10 cellular contexts compared by ENCODE assay signal in the genomic region with DNA sequence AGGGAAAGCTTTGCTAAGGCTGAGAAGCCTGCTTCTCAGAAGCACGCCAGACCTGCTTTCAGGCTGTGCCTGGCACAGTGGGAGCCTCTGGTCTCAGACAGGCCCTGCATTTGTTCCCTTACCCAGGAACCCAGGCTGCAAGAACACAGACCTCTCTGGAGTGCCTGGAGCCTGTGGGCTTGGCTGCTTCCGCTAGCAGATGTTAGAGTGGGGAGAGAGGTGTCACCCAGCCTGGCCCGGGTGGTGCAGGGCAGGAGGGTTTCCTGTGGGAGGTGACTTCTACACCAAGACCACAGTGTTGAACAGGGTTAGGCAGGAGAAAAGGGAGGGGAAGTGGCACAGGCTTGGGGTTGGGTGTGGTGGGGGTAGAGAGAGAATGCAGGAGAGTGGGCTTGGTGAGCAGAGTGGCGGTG. TPM values are rescaled to one million over a fixed set of nuclear protein-coding genes. Genes with fewer than 3 reads are reported as not detected.
A peak's percentile ranks its signal among the peaks of the same experiment; 100 is the strongest.
DNase-seq lines count a peak whose midpoint lies in the region; ATAC-seq and TF ChIP-seq lines count a peak whose summit lies in the region.
"Had no signal": no experiment of that assay in that cellular context is flagged by ENCODE, and none has a peak within 500 bp of the region (broad histone marks: within the 10 kb centered on the region; RNA-seq: fewer than 3 reads in every experiment).

No MANE protein-coding gene starts in this region.

- no peak for TF ChIP-seq CTCF in WERI-Rb-1 (IDR thresholded peaks at IDR 0.05; ENCODE audit: low read depth, low read length)

- no peaks in the 10 kb centered on the region for H3K9me3 ChIP-seq in WERI-Rb-1 (ENCODE audit: severe bottlenecking)

- no peak overlapping the region for H3K4me3 ChIP-seq in WERI-Rb-1 (ENCODE audit: low read depth, low read length)
- H3K4me3 ChIP-seq: dorsolateral prefrontal cortex had no signal

- H3K27ac ChIP-seq in WERI-Rb-1 = no peak overlapping the region
- H3K27ac ChIP-seq: dorsolateral prefrontal cortex had no signal

- H3K36me3 ChIP-seq in WERI-Rb-1 = no peaks in the 10 kb centered on the region

- peak overlapping the region; percentile 72 to 96 for H3K27ac Mint-ChIP-seq in activated naive CD4-positive, alpha-beta T cell treated with anti-CD3 and anti-CD28 coated beads, Interleukin-2, amount 50 U/mL, for 72 hours

- peak; percentile 85 for ATAC-seq in GM19452 (IDR thresholded peaks at IDR 0.05; ENCODE audit: unreplicated experiment)
- ATAC-seq in activated naive CD4-positive, alpha-beta T cell treated with anti-CD3 and anti-CD28 coated beads, Interleukin-2, amount 50 U/mL, for 72 hours = peak; percentile 47 to 59

- H3K27me3 ChIP-seq in WERI-Rb-1 (ENCODE audit: insufficient read depth, low read depth, severe bottlenecking) = no peaks in the 10 kb centered on the region
- H3K27me3 ChIP-seq: dorsolateral prefrontal cortex had no signal

- DNase-seq in T-helper 2 cell (peak in 4 of 5 experiments; percentile 24 to 96 (median 62)), glomerular visceral epithelial cell (ENCODE audit: extremely low spot score) (no peak), SW 1271 (lab: John Stamatoyannopoulos, UW) (no peak), NCI-H2227 treated with DMSO at 0.1 percent for 48 hours (lab: John Stamatoyannopoulos, UW) (no peak), WERI-Rb-1 (no peak)
- DNase-seq in activated naive CD4-positive, alpha-beta T cell treated with anti-CD3 and anti-CD28 coated beads, Interleukin-2, amount 50 U/mL, for 72 hours (ENCODE audit: low spot score in 2 of 2) = peak; percentile 65 to 74
- peak; percentile 41 to 43 for DNase-seq in stimulated activated CD4-positive, alpha-beta T cell treated with anti-CD3 and anti-CD28 coated beads, Interleukin-4, amount 100 ng/mL, for 4 hours
- DNase-seq: NCI-H526 had no signal

- H3K36me3 Mint-ChIP-seq in activated naive CD4-positive, alpha-beta T cell treated with anti-CD3 and anti-CD28 coated beads, Interleukin-2, amount 50 U/mL, for 72 hours = peaks cover 5 to 22% of the 10 kb centered on the region in 2 donors

- H3K9me3 Mint-ChIP-seq in activated naive CD4-positive, alpha-beta T cell treated with anti-CD3 and anti-CD28 coated beads, Interleukin-2, amount 50 U/mL, for 72 hours = peaks cover 16 to 23% of the 10 kb centered on the region in 2 donors

RNA-seq across cellular contexts. Expression of a gene that starts 35.8 kb away (rescaled TPM):
- 1 to 10 TPM; 4.3 to 8.2 TPM for total RNA-seq in activated naive CD4-positive, alpha-beta T cell treated with anti-CD3 and anti-CD28 coated beads, Interleukin-2, amount 50 U/mL, for 72 hours

RNA-seq across cellular contexts. Expression of a gene that starts 50.2 kb away (rescaled TPM):
- total RNA-seq in activated naive CD4-positive, alpha-beta T cell treated with anti-CD3 and anti-CD28 coated beads, Interleukin-2, amount 50 U/mL, for 72 hours = 1 to 10 TPM; 2.6 to 5.3 TPM

RNA-seq across cellular contexts. Expression of a gene that starts 56.2 kb away (rescaled TPM):
- total RNA-seq in activated naive CD4-positive, alpha-beta T cell treated with anti-CD3 and anti-CD28 coated beads, Interleukin-2, amount 50 U/mL, for 72 hours = 10 to 100 TPM in 1 of 2 donors, 1 to 10 TPM in 1; 5.4 to 13.9 TPM

Comparison
In these comparisons a context has a peak if more than half of its experiments do, and no peak if none do; other contexts are left out.
1. DNase-seq: peak in T-helper 2 cell (4 of 5), activated naive CD4-positive, alpha-beta T cell treated with anti-CD3 and anti-CD28 coated beads, Interleukin-2, amount 50 U/mL, for 72 hours (2 of 2) and stimulated activated CD4-positive, alpha-beta T cell treated with anti-CD3 and anti-CD28 coated beads, Interleukin-4, amount 100 ng/mL, for 4 hours (2 of 2); none in glomerular visceral epithelial cell (single experiment), SW 1271 (0 of 2), NCI-H2227 treated with DMSO at 0.1 percent for 48 hours (single experiment) and WERI-Rb-1 (single experiment).